In genomic region chr12:120677765-120678473, GRCh38 we compare ENCODE assay signal across 10 cellular contexts. TPM values are rescaled to one million over a fixed set of nuclear protein-coding genes. Genes with fewer than 3 reads are reported as not detected.
A peak's percentile ranks its signal among the peaks of the same experiment; 100 is the strongest.
DNase-seq lines count a peak whose midpoint lies in the region; ATAC-seq, FAIRE-seq and TF ChIP-seq lines count a peak whose summit lies in the region.
"Had no signal": no experiment of that assay in that cellular context is flagged by ENCODE, and none has a peak within 500 bp of the region (broad histone marks: within the 10 kb centered on the region; RNA-seq: fewer than 3 reads in every experiment).

No MANE protein-coding gene starts in this region.

- no peaks in the 10 kb centered on the region for H3K27me3 ChIP-seq in GM12878 (replicated peaks in 1 of 2; ENCODE audit: control insufficient read depth in 2 of 2, insufficient read depth in 2 of 2, low read length in 1 of 2)
- H3K27me3 ChIP-seq: foreskin keratinocyte had no signal

- H3K4me1 Mint-ChIP-seq in stimulated activated effector memory CD8-positive, alpha-beta T cell treated with anti-CD3 and anti-CD28 coated beads, Interleukin-12 subunit alpha, Interleukin-12 subunit beta, amount 100 ng/mL, for 72 hours = peaks cover 13% of the 10 kb centered on the region

- no TSS peak for BruUV-seq in GM12878 (replicated peaks; lab: Mats Ljungman, UMichigan)

- TF ChIP-seq EP300 in GM12878 (IDR thresholded peaks at IDR 0.05; ENCODE audit: borderline replicate concordance in 1 of 2, control insufficient read depth in 1 of 2, low read depth in 2 of 2, low read length in 2 of 2) = peak; percentile 12 to 24; a peak in 1 of 4 replicates

- no peaks in the 10 kb centered on the region for H3K9me3 ChIP-seq in GM12878 (replicated peaks; ENCODE audit: control insufficient read depth, insufficient read depth, low read length)

- H3K79me2 ChIP-seq in GM12878 (ENCODE audit: control insufficient read depth, insufficient read depth, low read length) = peaks cover 1% of the 10 kb centered on the region; the same call in 1 of the 2 replicates

- H3K36me3 Mint-ChIP-seq in stimulated activated effector memory CD8-positive, alpha-beta T cell treated with anti-CD3 and anti-CD28 coated beads, Interleukin-12 subunit alpha, Interleukin-12 subunit beta, amount 100 ng/mL, for 72 hours = no peaks in the 10 kb centered on the region

- TF ChIP-seq RAD21 in GM12878 (IDR thresholded peaks at IDR 0.05; ENCODE audit: insufficient read depth, low read depth, low read length) = no peak

- WGBS in GM12878 (ENCODE audit: insufficient coverage, insufficient replicate concordance, low lambda C conversion rate, missing lambda C conversion rate) = 1% methylated on average over 7 of the region's 7 CpGs

- peak; percentile 38 to 84 for ATAC-seq in activated CD4-positive, CD25-positive, alpha-beta regulatory T cell treated with anti-CD3 and anti-CD28 coated beads, Interleukin-2, amount 50 U/mL, for 24 hours
- ATAC-seq in HG03442 (IDR thresholded peaks at IDR 0.05; ENCODE audit: unreplicated experiment) (peak; percentile 46), GM12878 (peak; percentile 89), HG03565 (IDR thresholded peaks at IDR 0.05; ENCODE audit: unreplicated experiment) (no peak)
- peak; percentile 91 for ATAC-seq in stimulated activated effector memory CD8-positive, alpha-beta T cell treated with anti-CD3 and anti-CD28 coated beads, Interleukin-12 subunit alpha, Interleukin-12 subunit beta, amount 100 ng/mL, for 72 hours
- ATAC-seq: foreskin keratinocyte had no signal

- peak; percentile 38; the same call in 1 of the 2 replicates for TF ChIP-seq POLR2A in GM12878 (IDR thresholded peaks at IDR 0.05; ENCODE audit: low read depth, low read length)

- peak overlapping the region; percentile 86 for H3K27ac ChIP-seq in GM12878 (ENCODE audit: control insufficient read depth, insufficient read depth)
- H3K27ac ChIP-seq: foreskin keratinocyte had no signal

- TF ChIP-seq CTCF in GM12878 (IDR thresholded peaks at IDR 0.05 in 2 of 3, conservative IDR thresholded peaks at IDR 0.05 in 1 of 3; ENCODE audit: control insufficient read depth in 2 of 3, extremely low read depth in 1 of 3, insufficient read depth in 1 of 3, low read depth in 3 of 3, low read length in 3 of 3) = no peak

- H3K4me3 Mint-ChIP-seq in stimulated activated effector memory CD8-positive, alpha-beta T cell treated with anti-CD3 and anti-CD28 coated beads, Interleukin-12 subunit alpha, Interleukin-12 subunit beta, amount 100 ng/mL, for 72 hours = peak overlapping the region; percentile 40

- peaks cover 50% of the 10 kb centered on the region for H3K4me1 ChIP-seq in GM12878 (ENCODE audit: control insufficient read depth, insufficient read depth, low read length)

- POLR2A ChIA-PET in GM12878 (lab: Charles Lee) = interaction anchor here (0.6 to 5.4 kb wide), 9 partner anchors 8 to 224 kb away, joined by 3 to 46 read pairs (median 9); partner anchors contain the start of gene MLEC

- H3K27ac Mint-ChIP-seq in stimulated activated effector memory CD8-positive, alpha-beta T cell treated with anti-CD3 and anti-CD28 coated beads, Interleukin-12 subunit alpha, Interleukin-12 subunit beta, amount 100 ng/mL, for 72 hours = peak overlapping the region; percentile 69

- RAD21 ChIA-PET in GM12878 (lab: Charles Lee; ENCODE audit: unreplicated experiment) = interaction anchor here (0.6 to 7.1 kb wide), 7 partner anchors 8 to 503 kb away, joined by 3 to 77 read pairs (median 12); partner anchors contain the start of gene MLEC

- H3K9me3 Mint-ChIP-seq in stimulated activated effector memory CD8-positive, alpha-beta T cell treated with anti-CD3 and anti-CD28 coated beads, Interleukin-12 subunit alpha, Interleukin-12 subunit beta, amount 100 ng/mL, for 72 hours = no peaks in the 10 kb centered on the region

- intact Hi-C loops in GM12878 (cut with micrococcal nuclease; ENCODE audit: unreplicated experiment) = loop anchor here (1.0 kb wide), 1 partner anchor 8 kb away; no protein-coding TSS in a partner anchor

- H3K4me2 ChIP-seq in GM12878 (ENCODE audit: control insufficient read depth, insufficient read depth) = peak overlapping the region; percentile 32

- SMC1A ChIA-PET in GM12878 (lab: Charles Lee; ENCODE audit: uncharacterized antibody, unreplicated experiment) = interaction anchor here (0.7 to 18.2 kb wide), 10 partner anchors 9 to 96 kb away, joined by 3 to 149 read pairs (median 5); partner anchors contain the start of genes MLEC and POP5

- H3K36me3 ChIP-seq in GM12878 (ENCODE audit: control insufficient read depth in 2 of 2, insufficient read depth in 2 of 2, low read length in 1 of 2) = no peaks in the 10 kb centered on the region

- H3K4me3 ChIP-seq in GM12878 = no peak overlapping the region

- DNase-seq in activated CD4-positive, CD25-positive, alpha-beta regulatory T cell treated with anti-CD3 and anti-CD28 coated beads, Interleukin-2, amount 50 U/mL, for 72 hours = no peak
- DNase-seq in GM12878 (ENCODE audit: low read depth, low spot score) (peak; percentile 82), DMS153 (lab: John Stamatoyannopoulos, UW) (no peak), anterior cingulate cortex (lab: John Stamatoyannopoulos, UW) (no peak)
- peak; percentile 5 to 55 for DNase-seq in stimulated activated effector memory CD8-positive, alpha-beta T cell treated with anti-CD3 and anti-CD28 coated beads, Interleukin-12 subunit alpha, Interleukin-12 subunit beta, amount 100 ng/mL, for 72 hours (ENCODE audit: low spot score in 2 of 2)
- DNase-seq: RPMI8226 had no signal

- peak overlapping the region; percentile 65 for H3K9ac ChIP-seq in GM12878 (ENCODE audit: control insufficient read depth, insufficient read depth, low read length)

- CTCF ChIA-PET in GM12878 (lab: Yijun Ruan, JAX) = interaction anchor here (0.6 to 24.8 kb wide), 10 partner anchors 8 to 293 kb away, joined by 3 to 454 read pairs (median 4); partner anchors contain the start of genes CABP1 and MLEC

- peak; percentile 74 for FAIRE-seq in GM12878 (lab: Jason Lieb, UNC)

- H4K20me1 ChIP-seq in GM12878 (ENCODE audit: control insufficient read depth, insufficient read depth) = no peaks in the 10 kb centered on the region

- H2AFZ ChIP-seq in GM12878 (ENCODE audit: control insufficient read depth, low read depth, low read length) = peak overlapping the region; percentile 43

- in situ Hi-C loops in GM12878 (cut with MboI) = no loop called here

RNA-seq across cellular contexts. Expression of gene MLEC, which starts 9.0 kb away (rescaled TPM):
- total RNA-seq in GM12878 (2013; cell fraction: nucleolus; rRNA removed) = 172 and 187 TPM in 2 replicates
- total RNA-seq in GM12878 (2014; rRNA removed) (76.4 and 84.6 TPM in 2 replicates), GM12878 (2014; rRNA removed; fragmentation: Illumina TruSeq; extraction: Trizol) (95.2 and 99.8 TPM in 2 replicates), GM12878 (2021) (131 and 140 TPM in 2 replicates)
- polyA plus RNA-seq in GM12878 (2011; ENCODE audit: low read depth) = 46.5 TPM
- polyA plus RNA-seq in GM12878 (2011; rRNA removed) (149 and 154 TPM in 2 replicates), GM12878 (2014; fragmentation: Illumina TruSeq; extraction: Trizol) (107 and 152 TPM in 2 replicates), GM12878 (2014; fragmentation: Nextera tagmentation; extraction: Ambion mirVana) (10 to 100 TPM; 26.7 to 28.2 TPM), GM12878 (2014; rRNA removed) (61.4 and 64.4 TPM in 2 replicates), GM12878 (2016; fragmentation: Nextera tagmentation; extraction: Ambion mirVana) (100 to 1,000 TPM; 158 to 172 TPM)
- 87.9 and 96.6 TPM in 2 replicates for polyA plus RNA-seq in GM12878 (2011; cell fraction: cytosol; rRNA removed)
- 76.3 and 77.4 TPM in 2 replicates for polyA plus RNA-seq in GM12878 (2011; cell fraction: nucleus; rRNA removed)
- polyA plus RNA-seq in GM12878 (2012) = 66.0 and 70.2 TPM in 2 replicates
- polyA minus RNA-seq in GM12878 (2011; rRNA and poly(A)+ RNA removed) = 107 and 156 TPM in 2 replicates
- 37.3 and 47.4 TPM in 2 replicates for polyA minus RNA-seq in GM12878 (2011; cell fraction: cytosol; rRNA and poly(A)+ RNA removed)
- 22.4 and 24.8 TPM in 2 replicates for polyA minus RNA-seq in GM12878 (2011; cell fraction: nucleus; rRNA and poly(A)+ RNA removed)

RNA-seq across cellular contexts. Expression of gene UNC119B, which starts 32.3 kb away (rescaled TPM):
- total RNA-seq in GM12878 (2013; cell fraction: nucleolus; rRNA removed) = 19.8 and 23.2 TPM in 2 replicates
- 8.7 and 10.3 TPM in 2 replicates for total RNA-seq in GM12878 (2014; rRNA removed)
- total RNA-seq in GM12878 (2014; rRNA removed; fragmentation: Illumina TruSeq; extraction: Trizol) = 10.1 and 10.6 TPM in 2 replicates
- 22.4 and 23.3 TPM in 2 replicates for total RNA-seq in GM12878 (2021)
- polyA plus RNA-seq in GM12878 (2011; ENCODE audit: low read depth) = 13.1 TPM
- 31.5 and 31.7 TPM in 2 replicates for polyA plus RNA-seq in GM12878 (2011; rRNA removed)
- 27.5 and 28.4 TPM in 2 replicates for polyA plus RNA-seq in GM12878 (2011; cell fraction: cytosol; rRNA removed)
- 35.2 and 38.9 TPM in 2 replicates for polyA plus RNA-seq in GM12878 (2011; cell fraction: nucleus; rRNA removed)
- polyA plus RNA-seq in GM12878 (2012) = 13.6 and 16.4 TPM in 2 replicates
- polyA plus RNA-seq in GM12878 (2014; fragmentation: Illumina TruSeq; extraction: Trizol) = 16.3 and 17.9 TPM in 2 replicates
- polyA plus RNA-seq in GM12878 (2014; fragmentation: Nextera tagmentation; extraction: Ambion mirVana) = 1 to 10 TPM; 4.3 to 8.5 TPM
- polyA plus RNA-seq in GM12878 (2014; rRNA removed) = 20.8 and 23.9 TPM in 2 replicates
- polyA plus RNA-seq in GM12878 (2016; fragmentation: Nextera tagmentation; extraction: Ambion mirVana) = 1 to 10 TPM; 5.9 to 7.6 TPM
- polyA minus RNA-seq in GM12878 (2011; rRNA and poly(A)+ RNA removed) = 27.7 and 28.8 TPM in 2 replicates
- polyA minus RNA-seq in GM12878 (2011; cell fraction: cytosol; rRNA and poly(A)+ RNA removed) = 6.5 and 10.8 TPM in 2 replicates
- polyA minus RNA-seq in GM12878 (2011; cell fraction: nucleus; rRNA and poly(A)+ RNA removed) = 13.2 and 18.2 TPM in 2 replicates

RNA-seq across cellular contexts. Expression of gene CABP1, which starts 37.5 kb away (rescaled TPM):
- 7.5 and 8.0 TPM in 2 replicates for total RNA-seq in GM12878 (2013; cell fraction: nucleolus; rRNA removed)
- total RNA-seq in GM12878 (2014; rRNA removed) = 0.56 and 1.1 TPM in 2 replicates
- total RNA-seq in GM12878 (2014; rRNA removed; fragmentation: Illumina TruSeq; extraction: Trizol) = 0.72 and 0.88 TPM in 2 replicates
- total RNA-seq in GM12878 (2021) = 2.3 and 2.4 TPM in 2 replicates
- 0.49 TPM for polyA plus RNA-seq in GM12878 (2011; ENCODE audit: low read depth)
- polyA plus RNA-seq in GM12878 (2011; rRNA removed) = 2.2 and 2.3 TPM in 2 replicates
- 1.9 and 3.5 TPM in 2 replicates for polyA plus RNA-seq in GM12878 (2011; cell fraction: cytosol; rRNA removed)
- 6.2 and 8.7 TPM in 2 replicates for polyA plus RNA-seq in GM12878 (2011; cell fraction: nucleus; rRNA removed)
- polyA plus RNA-seq in GM12878 (2012) = 1.0 and 1.9 TPM in 2 replicates
- polyA plus RNA-seq in GM12878 (2014; fragmentation: Illumina TruSeq; extraction: Trizol) = 0.84 and 1.1 TPM in 2 replicates
- polyA plus RNA-seq in GM12878 (2014; fragmentation: Nextera tagmentation; extraction: Ambion mirVana) = not detected
- 0.88 and 0.93 TPM in 2 replicates for polyA plus RNA-seq in GM12878 (2014; rRNA removed)
- polyA plus RNA-seq in GM12878 (2016; fragmentation: Nextera tagmentation; extraction: Ambion mirVana) = under 1 TPM; 0.16 to 0.23 TPM
- polyA minus RNA-seq in GM12878 (2011; rRNA and poly(A)+ RNA removed) = 3.1 and 3.4 TPM in 2 replicates
- polyA minus RNA-seq in GM12878 (2011; cell fraction: cytosol; rRNA and poly(A)+ RNA removed) = 0.42 and 1.2 TPM in 2 replicates
- 2.5 and 2.6 TPM in 2 replicates for polyA minus RNA-seq in GM12878 (2011; cell fraction: nucleus; rRNA and poly(A)+ RNA removed)
- total RNA-seq: foreskin keratinocyte had no signal
- polyA plus RNA-seq: foreskin keratinocyte had no signal

RNA-seq across cellular contexts. Expression of gene ACADS, which starts 47.7 kb away (rescaled TPM):
- total RNA-seq in GM12878 (2013; cell fraction: nucleolus; rRNA removed) = 7.3 and 9.4 TPM in 2 replicates
- total RNA-seq in GM12878 (2014; rRNA removed) (17.1 and 18.1 TPM in 2 replicates), GM12878 (2014; rRNA removed; fragmentation: Illumina TruSeq; extraction: Trizol) (4.1 and 5.0 TPM in 2 replicates), GM12878 (2021) (14.7 and 15.4 TPM in 2 replicates)
- polyA plus RNA-seq in GM12878 (2011; ENCODE audit: low read depth) = 3.6 TPM
- polyA plus RNA-seq in GM12878 (2011; rRNA removed) (2.6 and 5.0 TPM in 2 replicates), GM12878 (2014; fragmentation: Illumina TruSeq; extraction: Trizol) (0.40 and 2.4 TPM in 2 replicates), GM12878 (2014; fragmentation: Nextera tagmentation; extraction: Ambion mirVana) (under 1 TPM; 0.05 to 0.38 TPM), GM12878 (2014; rRNA removed) (15.3 and 16.0 TPM in 2 replicates), GM12878 (2016; fragmentation: Nextera tagmentation; extraction: Ambion mirVana) (10 to 100 TPM; 16.5 to 18.1 TPM)
- 8.0 and 11.7 TPM in 2 replicates for polyA plus RNA-seq in GM12878 (2011; cell fraction: cytosol; rRNA removed)
- 22.4 and 23.8 TPM in 2 replicates for polyA plus RNA-seq in GM12878 (2011; cell fraction: nucleus; rRNA removed)
- polyA plus RNA-seq in GM12878 (2012) = 14.1 and 16.9 TPM in 2 replicates
- 1.4 and 6.0 TPM in 2 replicates for polyA minus RNA-seq in GM12878 (2011; rRNA and poly(A)+ RNA removed)
- 3.6 TPM in 2 replicates for polyA minus RNA-seq in GM12878 (2011; cell fraction: cytosol; rRNA and poly(A)+ RNA removed)
- 4.0 and 4.1 TPM in 2 replicates for polyA minus RNA-seq in GM12878 (2011; cell fraction: nucleus; rRNA and poly(A)+ RNA removed)

Comparison
In these comparisons a context has a peak if more than half of its experiments do, and no peak if none do; other contexts are left out.
1. DNase-seq: peak in GM12878 (single experiment) and stimulated activated effector memory CD8-positive, alpha-beta T cell treated with anti-CD3 and anti-CD28 coated beads, Interleukin-12 subunit alpha, Interleukin-12 subunit beta, amount 100 ng/mL, for 72 hours (2 of 2); none in activated CD4-positive, CD25-positive, alpha-beta regulatory T cell treated with anti-CD3 and anti-CD28 coated beads, Interleukin-2, amount 50 U/mL, for 72 hours (single experiment), DMS153 (single experiment) and anterior cingulate cortex (0 of 58).